In genomic region chr7:157044151-157044687, GRCh38 we compare ENCODE assay signal across 22 cellular contexts. TPM values are rescaled to one million over a fixed set of nuclear protein-coding genes. Genes with fewer than 3 reads are reported as not detected.
DNase-seq lines count a peak whose midpoint lies in the region; ATAC-seq and TF ChIP-seq lines count a peak whose summit lies in the region.
"Had no signal": no experiment of that assay in that cellular context is flagged by ENCODE, and none has a peak within 500 bp of the region (broad histone marks: within the 10 kb centered on the region; RNA-seq: fewer than 3 reads in every experiment).

No MANE protein-coding gene starts in this region.

- POLR2A ChIA-PET in HEK293T (lab: Yijun Ruan, JAX): interaction anchor here (1.0 to 6.3 kb wide), 5 partner anchors 25 to 93 kb away, joined by 3 to 44 read pairs (median 3); partner anchors contain the start of gene MNX1

- H3K4me3 ChIP-seq in brain microvascular endothelial cell (ENCODE audit: low read depth, low read length) (no peak overlapping the region), HAP-1 (no peak overlapping the region)
- H3K4me3 ChIP-seq: A549, SJCRH30 had no signal

- H3K27me3 ChIP-seq in brain microvascular endothelial cell (replicated peaks): peaks cover 2% of the 10 kb centered on the region
- no peaks in the 10 kb centered on the region for H3K27me3 ChIP-seq in HAP-1 (ENCODE audit: low read depth)

- H3K36me3 ChIP-seq in brain microvascular endothelial cell (replicated peaks): no peaks in the 10 kb centered on the region
- H3K36me3 ChIP-seq in HAP-1 (replicated peaks): no peaks in the 10 kb centered on the region
- H3K36me3 ChIP-seq: SJCRH30 had no signal

- in situ Hi-C loops in brain microvascular endothelial cell (cut with HindIII; ENCODE audit: low pct_ligation_motif_present, low sequenced_read_pairs): no loop called here
- in situ Hi-C loops in HAP-1 (cut with MboI; ENCODE audit: low sequenced_read_pairs): no loop called here

- no peak for TF ChIP-seq CTCF in brain microvascular endothelial cell (IDR thresholded peaks at IDR 0.05; ENCODE audit: low read depth, low read length, missing control alignments)
- TF ChIP-seq CTCF in omental fat pad (IDR thresholded peaks at IDR 0.05): no peak

- no peaks in the 10 kb centered on the region for H3K4me1 ChIP-seq in HAP-1
- H3K4me1 ChIP-seq: SJCRH30 had no signal

- DNase-seq in AG20443 (ENCODE audit: low spot score) (peak; percentile 53), HEK293T (ENCODE audit: extremely low spot score) (peak; percentile 55), brain microvascular endothelial cell (peak; percentile 50), omental fat pad (ENCODE audit: low spot score) (no peak), HAP-1 (ENCODE audit: low spot score in 2 of 2) (no peak), NOMO-1 treated with dmso at 0.1 percent for 144 hours (lab: John Stamatoyannopoulos, UW; ENCODE audit: unreplicated experiment) (no peak), NCI-H1694 (lab: John Stamatoyannopoulos, UW) (no peak)
- DNase-seq: Caco-2; CD4-positive, CD25-positive, alpha-beta regulatory T cell; NCI-H1105; NCI-H187; NCI-H446 treated with DMSO at 0.1 percent for 48 hours; NK-92 treated with Interleukin-12 subunit alpha and Interleukin-12 subunit beta, amount 100 ng/mL, for 24 hours; OCI-M1; SJCRH30; SW 1271 had no signal

- H3K27ac ChIP-seq in brain microvascular endothelial cell: peak overlapping the region; percentile 55
- H3K27ac ChIP-seq: A549, RWPE1, SJCRH30 had no signal

- ATAC-seq in omental fat pad (ENCODE audit: low FRiP score) (peak; percentile 50), HG02678 (IDR thresholded peaks at IDR 0.05; ENCODE audit: unreplicated experiment) (no peak)
- ATAC-seq: A549, HCT116 had no signal

- CTCF ChIA-PET in HEK293T (lab: Yijun Ruan, JAX): no interaction called here

- H3K9me3 ChIP-seq in HAP-1: no peaks in the 10 kb centered on the region
- H3K9me3 ChIP-seq: A549, Caco-2, SJCRH30 had no signal

TF ChIP-seq in HEK293T, 16 proteins besides CTCF, POLR2A, EP300 and RAD21:
- no peak for TF ChIP-seq NFRKB (IDR thresholded peaks at IDR 0.05)
- 0 out of 2 replicates have a peak, but pooled peaks have one; percentile 15 for TF ChIP-seq ARNT (IDR thresholded peaks at IDR 0.05)
- TF ChIP-seq ELF4 (IDR thresholded peaks at IDR 0.05): no peak
- peak; percentile 65; the same call in 1 of the 2 replicates for TF ChIP-seq LEF1 (IDR thresholded peaks at IDR 0.05; ENCODE audit: borderline replicate concordance)
- TF ChIP-seq FOXM1 (IDR thresholded peaks at IDR 0.05; ENCODE audit: borderline replicate concordance): 0 out of 2 replicates have a peak, but pooled peaks have one; percentile 36
- TF ChIP-seq SUZ12 (IDR thresholded peaks at IDR 0.05): no peak
- peak; percentile 47; the same call in 1 of the 2 replicates for TF ChIP-seq HDGF (IDR thresholded peaks at IDR 0.05; ENCODE audit: borderline replicate concordance)
- 0 out of 2 replicates have a peak, but pooled peaks have one; percentile 31 for TF ChIP-seq L3MBTL2 (conservative IDR thresholded peaks at IDR 0.05)
- TF ChIP-seq FOXK2 (IDR thresholded peaks at IDR 0.05): no peak
TF ChIP-seq in HEK293T: peak in this region for 5.

RNA-seq across cellular contexts. Expression of gene MNX1, which starts 33.8 kb away (rescaled TPM):
- total RNA-seq in omental fat pad: not detected
- total RNA-seq: B cell, LHCN-M2 had no signal

Comparison
In these comparisons a context has a peak if more than half of its experiments do, and no peak if none do; other contexts are left out.
1. DNase-seq: peak in AG20443 (single experiment), HEK293T (single experiment) and brain microvascular endothelial cell (single experiment); none in omental fat pad (single experiment), HAP-1 (0 of 2), NOMO-1 treated with dmso at 0.1 percent for 144 hours (single experiment) and NCI-H1694 (single experiment).